ENCODE assay signal across 18 cellular contexts in genomic region chr6:117557951-117558350, GRCh38. TPM values are rescaled to one million over a fixed set of nuclear protein-coding genes. Genes with fewer than 3 reads are reported as not detected.
DNase-seq lines count a peak whose midpoint lies in the region; ATAC-seq and TF ChIP-seq lines count a peak whose summit lies in the region.
"Had no signal": no experiment of that assay in that cellular context is flagged by ENCODE, and none has a peak within 500 bp of the region (broad histone marks: within the 10 kb centered on the region; RNA-seq: fewer than 3 reads in every experiment).

No MANE protein-coding gene starts in this region.

- peaks cover 29 to 34% of the 10 kb centered on the region in 2 experiments for H3K36me3 ChIP-seq in SK-N-SH (replicated peaks in 1 of 2; ENCODE audit: control insufficient read depth in 1 of 2, insufficient read depth in 2 of 2, low read length in 1 of 2)
- peaks cover 54% of the 10 kb centered on the region for H3K36me3 ChIP-seq in RWPE2 (ENCODE audit: low read depth)
- no peaks in the 10 kb centered on the region for H3K36me3 ChIP-seq in thyroid gland
- H3K36me3 ChIP-seq in gastroesophageal sphincter = peaks cover 0 to 18% of the 10 kb centered on the region in 2 donors

- H2BK15ac ChIP-seq in H9 (ENCODE audit: low read depth, low read length) = no peak overlapping the region

- no peaks in the 10 kb centered on the region for H4K20me1 ChIP-seq in SK-N-SH (ENCODE audit: insufficient read depth)
- no peaks in the 10 kb centered on the region for H4K20me1 ChIP-seq in H9 (ENCODE audit: control insufficient read depth, insufficient read depth, insufficient read length)
- H4K20me1 ChIP-seq: BLaER1 treated with 17β-estradiol and CSF1 and Interleukin-3, amounts not matched to agents 10 nM and 100 nM had no signal

- H3K4ac ChIP-seq in H9 (ENCODE audit: low read depth, low read length) = no peak overlapping the region

- H3K4me2 ChIP-seq in SK-N-SH = no peak overlapping the region
- no peak overlapping the region for H3K4me2 ChIP-seq in H9 (ENCODE audit: insufficient read depth, insufficient read length, low read length)

- H4K5ac ChIP-seq in H9 (ENCODE audit: insufficient read length, low read depth, low read length) = no peak overlapping the region

- H3T11ph ChIP-seq in H9 (ENCODE audit: low read length) = no peak overlapping the region

- 93% methylated on average over 3 of the region's 3 CpGs for WGBS in SK-N-SH (ENCODE audit: low lambda C conversion rate)
- WGBS in H9 (ENCODE audit: extremely low coverage, insufficient read length, low lambda C conversion rate) = no CpG with 5 or more reads among the region's 3 CpGs
- 41 to 46% methylated on average over 3 of the region's 3 CpGs for WGBS in thyroid gland, 2 donors
- 53 to 76% methylated on average over 2 to 3 of the region's 3 CpGs for WGBS in gastroesophageal sphincter (ENCODE audit: low coverage in 1 of 2), 2 donors

- H2AK5ac ChIP-seq in H9 (ENCODE audit: insufficient read length, low read length) = no peak overlapping the region

- intact Hi-C loops in thyroid gland (cut with DNase I) = loop anchor here (2.0 to 10.0 kb wide), 2 partner anchors 73 to 109 kb away; partner anchors contain the start of gene DCBLD1

- no peak for TF ChIP-seq POLR2A in thyroid gland (IDR thresholded peaks at IDR 0.05)
- no peak for TF ChIP-seq POLR2A in gastroesophageal sphincter (IDR thresholded peaks at IDR 0.05)

- H3K4me1 ChIP-seq in SK-N-SH (ENCODE audit: control insufficient read depth in 1 of 2, insufficient read depth in 2 of 2, low read depth in 1 of 2, low read length in 1 of 2) = peaks cover 7 to 10% of the 10 kb centered on the region in 2 experiments; a peak in 1 of 4 replicates
- H3K4me1 ChIP-seq in H9 (ENCODE audit: insufficient read depth, low read length) = 0 out of 2 replicates have a peak, but pooled peaks cover under 1% of the 10 kb centered on the region
- H3K4me1 ChIP-seq in RWPE2 (ENCODE audit: insufficient read depth, poor library complexity, severe bottlenecking) = peaks cover 30% of the 10 kb centered on the region
- peaks cover 12 to 27% of the 10 kb centered on the region in 2 donors for H3K4me1 ChIP-seq in thyroid gland
- peaks cover 0 to 7% (median 0%) of the 10 kb centered on the region in 3 donors for H3K4me1 ChIP-seq in gastroesophageal sphincter

- H3K9ac ChIP-seq in SK-N-SH (no peak overlapping the region), H9 (ENCODE audit: extremely low read depth, insufficient read length, low read length) (no peak overlapping the region)
- H3K9ac ChIP-seq: BLaER1 treated with 17β-estradiol and CSF1 and Interleukin-3, amounts not matched to agents 10 nM and 100 nM had no signal

- H3K4me3 Mint-ChIP-seq in H9 = no peak overlapping the region
- H3K4me3 Mint-ChIP-seq: CD8-positive, alpha-beta memory T cell had no signal

- peaks cover 0 to 2% of the 10 kb centered on the region in 2 experiments; a peak in 1 of 4 replicates for H3K4me1 Mint-ChIP-seq in H9

- H3F3A ChIP-seq in SK-N-SH (replicated peaks; ENCODE audit: insufficient read depth) = peaks cover 36% of the 10 kb centered on the region

- no peaks in the 10 kb centered on the region for H3K79me1 ChIP-seq in H9 (ENCODE audit: insufficient read depth, low read depth, low read length, poor library complexity, severe bottlenecking)

- POLR2A ChIA-PET in SK-N-SH (lab: Yijun Ruan, JAX) = interaction anchor here (0.6 kb wide), 1 partner anchor 21 kb away, joined by 4 read pairs; no protein-coding TSS in a partner anchor

- no peak overlapping the region for H4K91ac ChIP-seq in H9 (ENCODE audit: insufficient read length, low read depth, low read length)

- CTCF ChIA-PET in SK-N-SH (lab: Yijun Ruan, JAX) = interaction anchor here (1.2 to 10.1 kb wide), 4 partner anchors 10 to 107 kb away, joined by 3 to 78 read pairs (median 9); no protein-coding TSS in a partner anchor

- no peak overlapping the region for H3K14ac ChIP-seq in H9 (ENCODE audit: insufficient read depth, low read length)

- no peak overlapping the region for H4K8ac ChIP-seq in H9 (replicated peaks; ENCODE audit: insufficient read length, low read depth, low read length)

- TF ChIP-seq CTCF in SK-N-SH (IDR thresholded peaks at IDR 0.05) = no peak
- no peak for TF ChIP-seq CTCF in H9 (conservative IDR thresholded peaks at IDR 0.05)
- no peak for TF ChIP-seq CTCF in RWPE2 (IDR thresholded peaks at IDR 0.05; ENCODE audit: poor library complexity, severe bottlenecking)
- no peak for TF ChIP-seq CTCF in thyroid gland (IDR thresholded peaks at IDR 0.05)
- TF ChIP-seq CTCF in gastroesophageal sphincter (IDR thresholded peaks at IDR 0.05) = no peak

- DNase-seq in SK-N-SH = no peak
- DNase-seq in H9 = no peak
- no peak for DNase-seq in RWPE2 (ENCODE audit: low spot score)
- DNase-seq in thyroid gland = peak; percentile 53 to 54
- DNase-seq in stimulated activated CD4-positive, alpha-beta T cell treated with anti-CD3 and anti-CD28 coated beads, Interleukin-15, amount 100 ng/mL, for 24 hours = no peak
- DNase-seq: CD8-positive, alpha-beta memory T cell; GF-D8; H7; KG1; NCI-H1436; NCI-H2029; NCI-H510A; NCI-H774; Peyer's patch; SHP77 had no signal

- no peaks in the 10 kb centered on the region for H3K9me3 Mint-ChIP-seq in H9
- H3K9me3 Mint-ChIP-seq: CD8-positive, alpha-beta memory T cell had no signal

- TF ChIP-seq EP300 in SK-N-SH (IDR thresholded peaks at IDR 0.05; ENCODE audit: borderline replicate concordance in 1 of 2, low read depth in 1 of 2, low read length in 1 of 2) (no peak), gastroesophageal sphincter (IDR thresholded peaks at IDR 0.05) (no peak)

- H3K27me3 Mint-ChIP-seq in H9 (ENCODE audit: low read depth) = no peaks in the 10 kb centered on the region
- H3K27me3 Mint-ChIP-seq: CD8-positive, alpha-beta memory T cell had no signal

- peak overlapping the region; percentile 72 for H2BK5ac ChIP-seq in H9 (ENCODE audit: insufficient read length, low read length)

- H3K4me3 ChIP-seq in SK-N-SH (ENCODE audit: low read depth in 2 of 2, low read length in 1 of 2) = no peak overlapping the region
- H3K4me3 ChIP-seq in RWPE2 (ENCODE audit: severe bottlenecking) = no peak overlapping the region
- no peak overlapping the region for H3K4me3 ChIP-seq in thyroid gland (replicated peaks in 1 of 3)
- H3K4me3 ChIP-seq in gastroesophageal sphincter = no peak overlapping the region
- H3K4me3 ChIP-seq: BLaER1 treated with 17β-estradiol and CSF1 and Interleukin-3, amounts not matched to agents 10 nM and 100 nM; Peyer's patch had no signal

- H3K79me2 ChIP-seq in SK-N-SH (ENCODE audit: insufficient read depth) (no peaks in the 10 kb centered on the region), H9 (ENCODE audit: insufficient read depth, low read length) (no peaks in the 10 kb centered on the region)

- no peaks in the 10 kb centered on the region for H3K9me2 ChIP-seq in SK-N-SH

- peaks cover 0 to 1% (median under 1%) of the 10 kb centered on the region in 3 experiments; a peak in 4 of 7 replicates for H3K36me3 Mint-ChIP-seq in H9 (ENCODE audit: insufficient read depth in 1 of 3, low read depth in 3 of 3)

- H3K18ac ChIP-seq in H9 (ENCODE audit: insufficient read length, low read depth, low read length) = no peak overlapping the region

- H2BK20ac ChIP-seq in H9 (ENCODE audit: low read depth, low read length, poor library complexity, severe bottlenecking) = no peak overlapping the region

- no peak overlapping the region for H3K23ac ChIP-seq in H9 (ENCODE audit: insufficient read length, low read depth, low read length)

- peak overlapping the region in 1 of 3 experiments; percentile 74; a peak in 1 of 7 replicates for H3K27ac Mint-ChIP-seq in H9
- H3K27ac Mint-ChIP-seq: CD8-positive, alpha-beta memory T cell had no signal

- H3K27me3 ChIP-seq in SK-N-SH (ENCODE audit: insufficient read depth) (no peaks in the 10 kb centered on the region), H9 (ENCODE audit: insufficient read depth, low read length) (no peaks in the 10 kb centered on the region), RWPE2 (ENCODE audit: insufficient read depth, poor library complexity, severe bottlenecking) (no peaks in the 10 kb centered on the region), thyroid gland (no peaks in the 10 kb centered on the region), gastroesophageal sphincter (no peaks in the 10 kb centered on the region)
- H3K27me3 ChIP-seq: BLaER1 treated with 17β-estradiol and CSF1 and Interleukin-3, amounts not matched to agents 10 nM and 100 nM; Peyer's patch had no signal

- H3K9me3 ChIP-seq in SK-N-SH (no peaks in the 10 kb centered on the region), H9 (ENCODE audit: control insufficient read depth, low read depth, low read length) (no peaks in the 10 kb centered on the region), RWPE2 (ENCODE audit: severe bottlenecking) (no peaks in the 10 kb centered on the region), thyroid gland (no peaks in the 10 kb centered on the region), gastroesophageal sphincter (no peaks in the 10 kb centered on the region)
- H3K9me3 ChIP-seq: BLaER1 treated with 17β-estradiol and CSF1 and Interleukin-3, amounts not matched to agents 10 nM and 100 nM; Peyer's patch had no signal

- H2AFZ ChIP-seq in SK-N-SH (ENCODE audit: low read depth) = no peak overlapping the region
- H2AFZ ChIP-seq in H9 (ENCODE audit: low read length) = no peak overlapping the region

- H2BK120ac ChIP-seq in H9 (ENCODE audit: low read depth, low read length, poor library complexity, severe bottlenecking) = no peak overlapping the region

- no peak overlapping the region for H2BK12ac ChIP-seq in H9 (ENCODE audit: insufficient read length, low read depth, low read length)

- no peak for TF ChIP-seq RAD21 in SK-N-SH (IDR thresholded peaks at IDR 0.05; ENCODE audit: low read length)

- H3K56ac ChIP-seq in H9 (ENCODE audit: insufficient read length, low read depth, low read length) = no peak overlapping the region

- ATAC-seq in SK-N-SH treated with all-trans-retinoic acid at 6 μM for 48 hours = no peak
- ATAC-seq in RWPE2 (ENCODE audit: low read depth) = peak; percentile 15; the same call in 1 of the 3 replicates
- ATAC-seq in gastroesophageal sphincter = no peak

- no peak overlapping the region for H3K27ac ChIP-seq in SK-N-SH (ENCODE audit: low read depth in 2 of 2, low read length in 1 of 2)
- no peak overlapping the region for H3K27ac ChIP-seq in H9 (ENCODE audit: insufficient read length, low read depth, low read length)
- peak overlapping the region; percentile 33 for H3K27ac ChIP-seq in RWPE2 (ENCODE audit: poor library complexity, severe bottlenecking)
- peak overlapping the region; percentile 26 to 89 (median 79) for H3K27ac ChIP-seq in thyroid gland
- H3K27ac ChIP-seq in gastroesophageal sphincter = no peak overlapping the region
- H3K27ac ChIP-seq: BLaER1 treated with 17β-estradiol and CSF1 and Interleukin-3, amounts not matched to agents 10 nM and 100 nM; Peyer's patch had no signal

- H3K23me2 ChIP-seq in H9 (ENCODE audit: insufficient read length, low read depth, low read length, poor library complexity, severe bottlenecking) = no peaks in the 10 kb centered on the region

TF ChIP-seq in SK-N-SH treated with all-trans-retinoic acid at 6 μM for 48 hours, 23 proteins besides CTCF, POLR2A, EP300 and RAD21 (continues in another document):
- TF ChIP-seq GLIS3 (CRISPR knock-in tag; IDR thresholded peaks at IDR 0.05) (no peak), CSDC2 (CRISPR knock-in tag; IDR thresholded peaks at IDR 0.05) (no peak)

RNA-seq across cellular contexts. Expression of gene GOPC, which starts 44.4 kb away (rescaled TPM):
- 20.8 and 31.4 TPM in 2 replicates for polyA plus RNA-seq in SK-N-SH (2012; rRNA removed)
- 28.8 and 37.7 TPM in 2 replicates for polyA plus RNA-seq in SK-N-SH (2012; cell fraction: cytosol; rRNA removed)
- 20.0 and 46.4 TPM in 2 replicates for polyA plus RNA-seq in SK-N-SH (2012; cell fraction: nucleus; rRNA removed)
- total RNA-seq in H9 (2021) = 18.7 and 19.5 TPM in 2 replicates
- 10 to 100 TPM; 37.9 to 49.5 (median 41.7) TPM for total RNA-seq in thyroid gland
- total RNA-seq in gastroesophageal sphincter = 10 to 100 TPM; 20.5 to 34.1 (median 24.2) TPM

Comparison
In these comparisons a context has a peak if more than half of its experiments do, and no peak if none do; other contexts are left out.
1. DNase-seq: peak in thyroid gland (2 of 2); none in SK-N-SH (single experiment), H9 (single experiment), RWPE2 (single experiment) and stimulated activated CD4-positive, alpha-beta T cell treated with anti-CD3 and anti-CD28 coated beads, Interleukin-15, amount 100 ng/mL, for 24 hours (single experiment).
2. H3K27ac ChIP-seq: peak in RWPE2 (single experiment) and thyroid gland (3 of 3); none in SK-N-SH (0 of 2), H9 (single experiment) and gastroesophageal sphincter (0 of 4).